28 cellular contexts compared by ENCODE assay signal in the genomic region with DNA sequence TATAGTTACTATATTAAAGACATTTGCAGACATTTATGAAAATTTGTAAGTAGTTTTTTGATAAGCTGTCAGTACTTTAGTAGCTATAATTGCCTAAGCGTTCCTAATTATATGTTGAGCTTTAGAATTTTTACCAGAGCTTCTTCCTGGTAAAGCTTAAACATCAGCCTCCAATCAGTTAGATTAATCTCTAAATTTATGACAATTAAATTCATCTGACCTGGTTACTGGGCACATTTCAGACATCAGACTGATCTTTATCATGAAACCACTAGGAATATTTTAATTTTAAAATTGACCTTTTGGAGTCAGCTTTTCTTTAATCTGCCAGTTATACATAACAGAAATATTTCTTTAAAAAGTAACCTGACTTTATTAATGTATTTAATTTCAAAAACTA.
"Had no signal": no experiment of that assay in that cellular context is flagged by ENCODE, and none has a peak within 500 bp of the region (broad histone marks: within the 10 kb centered on the region; RNA-seq: fewer than 3 reads in every experiment).

No MANE protein-coding gene starts in this region.

- H3K9ac ChIP-seq: neural progenitor cell, parathyroid adenoma had no signal

- FAIRE-seq: small intestine, urothelium cell line had no signal

- ATAC-seq: psoas muscle; right cardiac atrium; stimulated activated effector memory CD8-positive, alpha-beta T cell treated with anti-CD3 and anti-CD28 coated beads, Interleukin-12 subunit alpha, Interleukin-12 subunit beta, amount 100 ng/mL, for 72 hours; stimulated activated naive B cell treated with anti-CD40 and anti-IgM and Interleukin-4, amounts not matched to agents 10 μg/mL and 1 μg/mL and 100 μg/mL, for 72 hours had no signal

- H3K9me3 ChIP-seq: ovary, psoas muscle, right lobe of liver, sigmoid colon, stomach, thoracic aorta, thyroid gland, upper lobe of left lung, vagina had no signal

- H3K27ac ChIP-seq: neural progenitor cell, ovary, parathyroid adenoma, psoas muscle, right lobe of liver, sigmoid colon, stomach, thoracic aorta, thyroid gland, tibial nerve, upper lobe of left lung, vagina had no signal

- DNase-seq: occipital lobe; ovary; posterior cingulate gyrus; psoas muscle; right cardiac atrium; right lobe of liver; sigmoid colon; small intestine; stimulated activated CD4-positive, alpha-beta T cell treated with anti-CD3 and anti-CD28 coated beads, Interleukin-15, amount 100 ng/mL, for 24 hours; stimulated activated CD4-positive, alpha-beta T cell treated with anti-CD3 and anti-CD28 coated beads, Interleukin-2, amount 100 ng/mL, for 24 hours; stimulated activated CD4-positive, alpha-beta T cell treated with anti-CD3 and anti-CD28 coated beads, Interleukin-2, amount 100 ng/mL, for 48 hours; stimulated activated CD4-positive, alpha-beta T cell treated with anti-CD3 and anti-CD28 coated beads, Interleukin-4, amount 100 ng/mL, for 24 hours; stimulated activated naive B cell treated with anti-CD40 and anti-IgM and Interleukin-4, amounts not matched to agents 10 μg/mL and 1 μg/mL and 100 μg/mL, for 72 hours; stimulated activated naive CD4-positive, alpha-beta T cell treated with Interleukin-2 at 50 U/mL for 16 hours; stomach; thyroid gland; trophoblast cell; upper lobe of left lung had no signal

- H3K27me3 Mint-ChIP-seq: progenitor cell of endocrine pancreas; stimulated activated naive B cell treated with anti-CD40 and anti-IgM and Interleukin-4, amounts not matched to agents 10 μg/mL and 1 μg/mL and 100 μg/mL, for 72 hours; stimulated activated naive CD8-positive, alpha-beta T cell treated with anti-CD3 and anti-CD28 coated beads, Interleukin-15, Interleukin-2, amounts not matched to agents 100 ng/mL and 50 ng/mL, for 24 hours had no signal

- H3K9me3 Mint-ChIP-seq: stimulated activated effector memory CD8-positive, alpha-beta T cell treated with anti-CD3 and anti-CD28 coated beads, Interleukin-12 subunit alpha, Interleukin-12 subunit beta, amount 100 ng/mL, for 72 hours; stimulated activated naive B cell treated with anti-CD40 and anti-IgM and Interleukin-4, amounts not matched to agents 10 μg/mL and 1 μg/mL and 100 μg/mL, for 72 hours had no signal

- H3K36me3 Mint-ChIP-seq: neural progenitor cell had no signal

- H2AFZ ChIP-seq: neural progenitor cell, parathyroid adenoma had no signal

- H3K36me3 ChIP-seq: neural progenitor cell, ovary, right lobe of liver, thyroid gland had no signal

- H3K27me3 ChIP-seq: neural progenitor cell, ovary, right lobe of liver, sigmoid colon, stomach, thyroid gland, tibial nerve, upper lobe of left lung, vagina had no signal

- H3K4me1 Mint-ChIP-seq: nephron had no signal

- H3K4me2 ChIP-seq: neural progenitor cell had no signal

- H3K4me3 Mint-ChIP-seq: nephron; neural progenitor cell; stimulated activated effector memory CD8-positive, alpha-beta T cell treated with anti-CD3 and anti-CD28 coated beads, Interleukin-12 subunit alpha, Interleukin-12 subunit beta, amount 100 ng/mL, for 72 hours; stimulated activated naive B cell treated with anti-CD40 and anti-IgM and Interleukin-4, amounts not matched to agents 10 μg/mL and 1 μg/mL and 100 μg/mL, for 72 hours; stimulated activated naive CD8-positive, alpha-beta T cell treated with anti-CD3 and anti-CD28 coated beads, Interleukin-15, Interleukin-2, amounts not matched to agents 100 ng/mL and 50 ng/mL, for 24 hours had no signal

- H3K27ac Mint-ChIP-seq: nephron; neural progenitor cell; stimulated activated effector memory CD8-positive, alpha-beta T cell treated with anti-CD3 and anti-CD28 coated beads, Interleukin-12 subunit alpha, Interleukin-12 subunit beta, amount 100 ng/mL, for 72 hours; stimulated activated naive B cell treated with anti-CD40 and anti-IgM and Interleukin-4, amounts not matched to agents 10 μg/mL and 1 μg/mL and 100 μg/mL, for 72 hours; stimulated activated naive CD8-positive, alpha-beta T cell treated with anti-CD3 and anti-CD28 coated beads, Interleukin-15, Interleukin-2, amounts not matched to agents 100 ng/mL and 50 ng/mL, for 24 hours had no signal

- H3K4me3 ChIP-seq: neural progenitor cell, ovary, psoas muscle, right lobe of liver, sigmoid colon, stomach, thoracic aorta, thyroid gland, tibial nerve, upper lobe of left lung, vagina had no signal

- H3K4me1 ChIP-seq: neural progenitor cell, psoas muscle, right lobe of liver, sigmoid colon, thyroid gland, tibial nerve, upper lobe of left lung, vagina had no signal
